ENCODE assay signal across 8 cellular contexts in genomic region chr6:118650500-118651281, GRCh38. TPM values are rescaled to one million over a fixed set of nuclear protein-coding genes. Genes with fewer than 3 reads are reported as not detected.
DNase-seq lines count a peak whose midpoint lies in the region; ATAC-seq and TF ChIP-seq lines count a peak whose summit lies in the region.

No MANE protein-coding gene starts in this region.

- intact Hi-C loops in sciatic nerve (cut with DNase I): no loop called here

- H3K4me3 ChIP-seq in astrocyte of the cerebellum (ENCODE audit: low read depth, low read length): peak overlapping the region; percentile 88
- peak overlapping the region; percentile 82 for H3K4me3 ChIP-seq in iPS DF 6.9 (ENCODE audit: low read length)

- peak; percentile 63 for DNase-seq in DMS79 treated with DMSO at 0.1 percent for 48 hours (lab: John Stamatoyannopoulos, UW)
- DNase-seq in GM20000 (ENCODE audit: low spot score): peak; percentile 59
- peak; percentile 15 for DNase-seq in T follicular helper cell (ENCODE audit: low read depth)
- no peak for DNase-seq in astrocyte of the cerebellum (ENCODE audit: low read depth)
- DNase-seq in iPS DF 6.9 (ENCODE audit: low read depth, low spot score): no peak
- DNase-seq in sciatic nerve (ENCODE audit: low spot score): peak; percentile 70
- DNase-seq in superior temporal gyrus (ENCODE audit: extremely low spot score): no peak

- no peaks in the 10 kb centered on the region for H3K9me3 ChIP-seq in iPS DF 6.9 (ENCODE audit: control insufficient read depth, insufficient read depth, low read length)

- no peaks in the 10 kb centered on the region for H3K36me3 ChIP-seq in iPS DF 6.9 (ENCODE audit: control insufficient read depth, insufficient read depth, low read length)

- no peak for TF ChIP-seq CTCF in GM20000 (IDR thresholded peaks at IDR 0.05; ENCODE audit: extremely low read depth, missing control alignments)
- no peak for TF ChIP-seq CTCF in astrocyte of the cerebellum (IDR thresholded peaks at IDR 0.05; ENCODE audit: low read depth, low read length, missing control alignments)

- in situ Hi-C loops in astrocyte of the cerebellum (cut with HindIII; ENCODE audit: low sequenced_read_pairs): no loop called here

- H3K4me1 ChIP-seq in iPS DF 6.9 (ENCODE audit: control insufficient read depth, insufficient read depth, low read length): no peaks in the 10 kb centered on the region

- H3K27ac ChIP-seq in iPS DF 6.9 (ENCODE audit: low read length): no peak overlapping the region

- ATAC-seq in HG03571 (IDR thresholded peaks at IDR 0.05; ENCODE audit: unreplicated experiment): peak; percentile 35
- ATAC-seq in sciatic nerve: peak; percentile 66

- no peaks in the 10 kb centered on the region for H3K27me3 ChIP-seq in iPS DF 6.9 (ENCODE audit: control insufficient read depth, insufficient read depth, low read length)

- no CpG with 5 or more reads among the region's 88 CpGs for WGBS in iPS DF 6.9 (ENCODE audit: insufficient coverage, insufficient read length)

RNA-seq across cellular contexts. Expression of gene CEP85L, which starts 0.7 kb away (rescaled TPM):
- 50.4 TPM for total RNA-seq in sciatic nerve

Comparison
In these comparisons a context has a peak if more than half of its experiments do, and no peak if none do; other contexts are left out.
1. DNase-seq: peak in DMS79 treated with DMSO at 0.1 percent for 48 hours (single experiment), GM20000 (single experiment), T follicular helper cell (single experiment) and sciatic nerve (single experiment); none in astrocyte of the cerebellum (single experiment), iPS DF 6.9 (single experiment) and superior temporal gyrus (single experiment).